Comparison of ENCODE assay signal across 12 cellular contexts in the genomic region with DNA sequence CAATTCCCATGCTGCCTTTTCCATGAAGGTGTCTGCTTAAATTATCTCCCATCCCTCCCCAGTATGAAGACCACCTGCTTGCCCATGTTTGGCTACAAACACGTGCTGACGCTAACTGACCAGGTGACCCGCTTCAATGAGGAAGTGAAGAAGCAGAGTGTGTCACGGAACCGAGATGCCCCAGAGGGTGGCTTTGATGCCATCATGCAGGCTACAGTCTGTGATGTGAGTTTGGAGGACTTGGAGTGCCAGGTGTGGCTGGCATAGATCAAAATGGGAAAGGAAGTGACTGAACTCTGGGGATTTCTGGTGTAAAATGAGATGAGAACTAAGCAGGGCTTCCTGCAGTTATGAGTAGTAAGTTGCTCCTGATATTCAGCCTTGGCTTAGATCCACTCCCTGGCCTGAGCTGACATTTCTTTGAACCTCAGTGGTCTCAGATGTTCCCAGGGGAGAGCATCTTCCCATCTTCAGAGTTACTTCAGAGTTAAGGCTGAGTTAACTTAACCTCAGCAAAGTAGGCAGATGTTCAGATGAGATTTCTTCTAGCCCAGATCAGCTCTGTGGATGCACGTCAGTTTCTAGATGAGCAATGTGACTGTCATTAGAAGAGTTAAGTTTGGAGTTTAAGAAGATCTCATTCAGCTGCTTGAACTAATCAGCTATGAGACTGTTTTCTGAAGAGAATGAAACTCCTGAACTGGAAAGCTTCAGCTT. TPM values are rescaled to one million over a fixed set of nuclear protein-coding genes. Genes with fewer than 3 reads are reported as not detected.
DNase-seq lines count a peak whose midpoint lies in the region; ATAC-seq and TF ChIP-seq lines count a peak whose summit lies in the region.
"Had no signal": no experiment of that assay in that cellular context is flagged by ENCODE, and none has a peak within 500 bp of the region (broad histone marks: within the 10 kb centered on the region; RNA-seq: fewer than 3 reads in every experiment).

No MANE protein-coding gene starts in this region.

- TF ChIP-seq POLR2A in thyroid gland (IDR thresholded peaks at IDR 0.05) = no peak

- peaks cover 34 to 37% of the 10 kb centered on the region in 2 donors for H3K36me3 ChIP-seq in thyroid gland
- no peaks in the 10 kb centered on the region for H3K36me3 ChIP-seq in effector memory CD4-positive, alpha-beta T cell (ENCODE audit: control insufficient read depth, insufficient read depth, low read length)

- ATAC-seq in left ventricle myocardium superior = peak; percentile 24
- no peak for ATAC-seq in right cardiac atrium
- peak; percentile 68 for ATAC-seq in HG02798 (IDR thresholded peaks at IDR 0.05; ENCODE audit: poor library complexity, unreplicated experiment)

- no peak overlapping the region for H3K4me3 ChIP-seq in right cardiac atrium (ENCODE audit: low read length)
- H3K4me3 ChIP-seq in thyroid gland (replicated peaks in 1 of 3) = no peak overlapping the region
- no peak overlapping the region for H3K4me3 ChIP-seq in effector memory CD4-positive, alpha-beta T cell (ENCODE audit: insufficient read depth, low read depth, low read length, poor library complexity, severe bottlenecking)
- H3K4me3 ChIP-seq: ascending aorta, heart right ventricle had no signal

- H3K27me3 ChIP-seq in right cardiac atrium (ENCODE audit: control insufficient read depth, insufficient read depth) (no peaks in the 10 kb centered on the region), thyroid gland (no peaks in the 10 kb centered on the region)
- no peaks in the 10 kb centered on the region for H3K27me3 ChIP-seq in effector memory CD4-positive, alpha-beta T cell (replicated peaks; ENCODE audit: control insufficient read depth, insufficient read depth, low read length, poor library complexity, severe bottlenecking)
- H3K27me3 ChIP-seq: ascending aorta, heart right ventricle had no signal

- no peaks in the 10 kb centered on the region for H3K9me3 ChIP-seq in right cardiac atrium (ENCODE audit: control insufficient read depth, low read length)
- H3K9me3 ChIP-seq in thyroid gland = no peaks in the 10 kb centered on the region
- H3K9me3 ChIP-seq in effector memory CD4-positive, alpha-beta T cell (ENCODE audit: control insufficient read depth, low read length) = no peaks in the 10 kb centered on the region
- H3K9me3 ChIP-seq: ascending aorta, heart right ventricle had no signal

- H3K4me1 ChIP-seq in right cardiac atrium (ENCODE audit: control insufficient read depth, insufficient read depth, low read length) (no peaks in the 10 kb centered on the region), thyroid gland (peaks cover 30 to 49% of the 10 kb centered on the region in 2 donors)
- no peaks in the 10 kb centered on the region for H3K4me1 ChIP-seq in effector memory CD4-positive, alpha-beta T cell (ENCODE audit: control insufficient read depth, insufficient read depth, low read length, poor library complexity, severe bottlenecking)

- H3K27ac ChIP-seq in right cardiac atrium (ENCODE audit: low read length) = no peak overlapping the region
- H3K27ac ChIP-seq in thyroid gland = peak overlapping the region; percentile 89 to 99 (median 90)
- H3K27ac ChIP-seq in effector memory CD4-positive, alpha-beta T cell (ENCODE audit: insufficient read depth, low read length, poor library complexity, severe bottlenecking) = no peak overlapping the region

- intact Hi-C loops in left ventricle myocardium superior (cut with micrococcal nuclease) = no loop called here
- intact Hi-C loops in right cardiac atrium (cut with DNase I) = no loop called here
- intact Hi-C loops in thyroid gland (cut with DNase I) = no loop called here

- DNase-seq in left ventricle myocardium superior = no peak
- no peak for DNase-seq in right cardiac atrium
- peak; percentile 39 for DNase-seq in NAMALWA (ENCODE audit: low spot score)
- DNase-seq in thyroid gland = no peak
- no peak for DNase-seq in D341Med (ENCODE audit: low spot score)
- no peak for DNase-seq in effector memory CD4-positive, alpha-beta T cell
- no peak for DNase-seq in activated CD4-positive, alpha-beta T cell treated with anti-CD3 and anti-CD28 coated beads, Interleukin-2, amount 50 U/mL, for 4 hours
- DNase-seq: heart right ventricle had no signal

- TF ChIP-seq CTCF in thyroid gland (IDR thresholded peaks at IDR 0.05) = no peak

- WGBS in right cardiac atrium = 88% methylated on average over 6 of the region's 6 CpGs
- WGBS in thyroid gland, 2 donors = 79 to 82% methylated on average over 6 of the region's 6 CpGs

RNA-seq across cellular contexts. Expression of a gene that starts 32.7 kb away (rescaled TPM):
- total RNA-seq in left ventricle myocardium superior (3.2 TPM), right cardiac atrium (10 to 100 TPM in 1 of 4 donors, 1 to 10 TPM in 3; 5.0 to 11.9 (median 6.5) TPM), thyroid gland (100 to 1,000 TPM; 102 to 260 (median 149) TPM)
- polyA plus RNA-seq in right cardiac atrium = 2.3 TPM
- total RNA-seq: NCI-H460 had no signal
- polyA plus RNA-seq: neural cell had no signal

RNA-seq across cellular contexts. Expression of a gene that starts 37.4 kb away (rescaled TPM):
- total RNA-seq in left ventricle myocardium superior (2.4 TPM), right cardiac atrium (1 to 10 TPM; 5.9 to 8.5 (median 7.5) TPM), thyroid gland (10 to 100 TPM; 26.5 to 94.1 (median 48.1) TPM)
- polyA plus RNA-seq in right cardiac atrium = 2.1 TPM

Comparison
In these comparisons a context has a peak if more than half of its experiments do, and no peak if none do; other contexts are left out.
1. ATAC-seq: peak in left ventricle myocardium superior (single experiment) and HG02798 (single experiment); none in right cardiac atrium (0 of 2).
2. H3K27ac ChIP-seq: peak in thyroid gland (3 of 3); none in right cardiac atrium (single experiment) and effector memory CD4-positive, alpha-beta T cell (single experiment).
3. RNA of a gene that starts 32.7 kb away (total RNA-seq): 102 to 260 TPM in thyroid gland; 5.0 to 11.9 TPM in right cardiac atrium and 3.2 TPM in left ventricle myocardium superior (single experiment); every median in the first group is over 4 times any median in the second.